ENCODE assay signal across 32 cellular contexts in genomic region chrX:138897621-138898492, GRCh38.
DNase-seq lines count a peak whose midpoint lies in the region; ATAC-seq, FAIRE-seq and TF ChIP-seq lines count a peak whose summit lies in the region.
"Had no signal": no experiment of that assay in that cellular context is flagged by ENCODE, and none has a peak within 500 bp of the region (broad histone marks: within the 10 kb centered on the region; RNA-seq: fewer than 3 reads in every experiment).

No MANE protein-coding gene starts in this region.

- WGBS in body of pancreas, 2 donors, result 28 to 37% methylated on average over 4 to 6 of the region's 6 CpGs

- FAIRE-seq in astrocyte (lab: Jason Lieb, UNC), result peak; percentile 98
- FAIRE-seq: endothelial cell of umbilical vein had no signal

- no peak for ATAC-seq in body of pancreas
- ATAC-seq: activated CD4-positive, CD25-positive, alpha-beta regulatory T cell treated with anti-CD3 and anti-CD28 coated beads, Interleukin-2, amount 50 U/mL, for 24 hours; naive thymus-derived CD8-positive, alpha-beta T cell; right lobe of liver; Right ventricle myocardium inferior; SK-N-SH treated with all-trans-retinoic acid at 6 μM for 48 hours had no signal

- H3K36me3 ChIP-seq in astrocyte (ENCODE audit: insufficient read depth, low read length) (no peaks in the 10 kb centered on the region), body of pancreas (replicated peaks in 1 of 2; ENCODE audit: insufficient read depth in 1 of 2, low read depth in 2 of 2) (no peaks in the 10 kb centered on the region)
- H3K36me3 ChIP-seq: prostate gland, right lobe of liver, tibial artery, vagina had no signal

- H3K36me3 Mint-ChIP-seq in astrocyte (ENCODE audit: low read depth, unreplicated experiment), result no peaks in the 10 kb centered on the region
- H3K36me3 Mint-ChIP-seq: IgD-negative memory B cell; naive thymus-derived CD8-positive, alpha-beta T cell had no signal

- H3K79me2 ChIP-seq in astrocyte (ENCODE audit: insufficient read depth, low read length), result no peaks in the 10 kb centered on the region

- no peak overlapping the region for H3K4me3 Mint-ChIP-seq in astrocyte (ENCODE audit: unreplicated experiment)
- H3K4me3 Mint-ChIP-seq: activated naive CD4-positive, alpha-beta T cell treated with anti-CD3 and anti-CD28 coated beads for 36 hours; activated T-helper 1 cell treated with anti-CD3 and anti-CD28 coated beads, Interleukin-12 subunit alpha, Interleukin-12 subunit beta, Interleukin-2, Interleukin-4 antibody, amounts not matched to agents 30 ng/mL and 10 ng/mL and 1 ng/mL, durations not matched to agents 14 hours and 24 hours and 36 hours; CD4-positive, alpha-beta T cell; IgD-negative memory B cell; naive thymus-derived CD8-positive, alpha-beta T cell; T-helper 1 cell treated with Interleukin-12 subunit alpha and Interleukin-12 subunit beta and Interleukin-4 antibody, amounts not matched to agents 30 μg/mL and 1 μg/mL, for 36 hours had no signal

- peaks cover 6% of the 10 kb centered on the region for H3K4me1 ChIP-seq in astrocyte (ENCODE audit: insufficient read depth, low read length)
- no peaks in the 10 kb centered on the region for H3K4me1 ChIP-seq in body of pancreas
- H3K4me1 ChIP-seq: prostate gland, right lobe of liver, tibial artery, vagina had no signal

- H3K9me3 Mint-ChIP-seq in astrocyte (ENCODE audit: unreplicated experiment), result no peaks in the 10 kb centered on the region
- H3K9me3 Mint-ChIP-seq: activated naive CD4-positive, alpha-beta T cell treated with anti-CD3 and anti-CD28 coated beads for 36 hours; activated T-helper 1 cell treated with anti-CD3 and anti-CD28 coated beads, Interleukin-12 subunit alpha, Interleukin-12 subunit beta, Interleukin-2, Interleukin-4 antibody, amounts not matched to agents 30 ng/mL and 10 ng/mL and 1 ng/mL, durations not matched to agents 14 hours and 24 hours and 36 hours; CD4-positive, alpha-beta T cell; naive thymus-derived CD8-positive, alpha-beta T cell; T-helper 1 cell treated with Interleukin-12 subunit alpha and Interleukin-12 subunit beta and Interleukin-4 antibody, amounts not matched to agents 30 μg/mL and 1 μg/mL, for 36 hours had no signal

- H3K4me2 ChIP-seq in astrocyte (ENCODE audit: low read length), result peak overlapping the region; percentile 25

- no peak for TF ChIP-seq POLR2A in body of pancreas (IDR thresholded peaks at IDR 0.05)

- no peak overlapping the region for H3K27ac Mint-ChIP-seq in astrocyte (ENCODE audit: unreplicated experiment)
- H3K27ac Mint-ChIP-seq: activated naive CD4-positive, alpha-beta T cell treated with anti-CD3 and anti-CD28 coated beads for 36 hours; activated T-helper 1 cell treated with anti-CD3 and anti-CD28 coated beads, Interleukin-12 subunit alpha, Interleukin-12 subunit beta, Interleukin-2, Interleukin-4 antibody, amounts not matched to agents 30 ng/mL and 10 ng/mL and 1 ng/mL, durations not matched to agents 14 hours and 24 hours and 36 hours; CD4-positive, alpha-beta T cell; IgD-negative memory B cell; naive thymus-derived CD8-positive, alpha-beta T cell; T-helper 1 cell treated with Interleukin-12 subunit alpha and Interleukin-12 subunit beta and Interleukin-4 antibody, amounts not matched to agents 30 μg/mL and 1 μg/mL, for 36 hours had no signal

- H3K27me3 ChIP-seq in astrocyte (ENCODE audit: insufficient read depth, low read length), result no peaks in the 10 kb centered on the region
- no peaks in the 10 kb centered on the region for H3K27me3 ChIP-seq in body of pancreas
- H3K27me3 ChIP-seq: right lobe of liver, tibial artery, vagina had no signal

- no peak overlapping the region for H3K27ac ChIP-seq in astrocyte (ENCODE audit: low read depth, low read length)
- no peak overlapping the region for H3K27ac ChIP-seq in body of pancreas
- H3K27ac ChIP-seq: prostate gland, right lobe of liver, tibial artery, vagina had no signal

- no peaks in the 10 kb centered on the region for H3K4me1 Mint-ChIP-seq in astrocyte (ENCODE audit: low read depth, unreplicated experiment)
- H3K4me1 Mint-ChIP-seq: IgD-negative memory B cell; naive thymus-derived CD8-positive, alpha-beta T cell had no signal

- TF ChIP-seq CTCF in astrocyte (IDR thresholded peaks at IDR 0.05; ENCODE audit: insufficient read depth, low read depth, low read length) (no peak), fibroblast of the aortic adventitia (IDR thresholded peaks at IDR 0.05; ENCODE audit: insufficient read depth, low read length) (no peak), GM20000 (IDR thresholded peaks at IDR 0.05; ENCODE audit: extremely low read depth, missing control alignments) (no peak), body of pancreas (IDR thresholded peaks at IDR 0.05) (no peak)

- H4K20me1 ChIP-seq in astrocyte (ENCODE audit: insufficient read depth, low read length), result no peaks in the 10 kb centered on the region

- intact Hi-C loops in body of pancreas (cut with DNase I), result no loop called here

- H3K27me3 Mint-ChIP-seq in astrocyte (ENCODE audit: low read depth, unreplicated experiment), result peaks cover 2% of the 10 kb centered on the region
- H3K27me3 Mint-ChIP-seq: CD4-positive, alpha-beta T cell; IgD-negative memory B cell had no signal

- H3K4me3 ChIP-seq in astrocyte (ENCODE audit: insufficient read depth, low read depth, low read length) (no peak overlapping the region), fibroblast of the aortic adventitia (ENCODE audit: low read depth, low read length) (no peak overlapping the region), body of pancreas (no peak overlapping the region)
- H3K4me3 ChIP-seq: prostate gland, right lobe of liver, tibial artery, vagina had no signal

- no peaks in the 10 kb centered on the region for H3K9me3 ChIP-seq in astrocyte (ENCODE audit: insufficient read depth, low read depth, low read length)
- H3K9me3 ChIP-seq in body of pancreas, result no peaks in the 10 kb centered on the region
- H3K9me3 ChIP-seq: prostate gland, right lobe of liver, tibial artery, vagina had no signal

- H2AFZ ChIP-seq in astrocyte (ENCODE audit: low read depth, low read length), result no peak overlapping the region

- H3K9ac ChIP-seq in astrocyte (ENCODE audit: low read length), result no peak overlapping the region

- DNase-seq in Ammon's horn (ENCODE audit: low spot score), result peak; percentile 1
- peak; percentile 65 for DNase-seq in HT1080 (ENCODE audit: low read depth)
- DNase-seq in astrocyte (ENCODE audit: low read depth), result peak; percentile 61
- peak; percentile 18 for DNase-seq in fibroblast of the aortic adventitia (ENCODE audit: low read depth)
- DNase-seq in GM20000 (ENCODE audit: low spot score), result no peak
- no peak for DNase-seq in amygdala (lab: John Stamatoyannopoulos, UW)
- no peak for DNase-seq in stimulated activated CD4-positive, alpha-beta T cell treated with anti-CD3 and anti-CD28 coated beads, Interleukin-4, amount 100 ng/mL, for 24 hours
- no peak for DNase-seq in body of pancreas
- DNase-seq: activated CD4-positive, alpha-beta T cell treated with anti-CD3 and anti-CD28 coated beads, Interleukin-2, amount 50 U/mL, for 48 hours; activated naive CD4-positive, alpha-beta T cell treated with anti-CD3 and anti-CD28 coated beads for 36 hours; AML-193; CD4-positive, alpha-beta T cell; glutamatergic neuron; midbrain; naive thymus-derived CD8-positive, alpha-beta T cell; NCI-H1092; NCI-H1694; NCI-H510A; nucleus accumbens; right lobe of liver; stimulated activated CD4-positive, alpha-beta T cell treated with anti-CD3 and anti-CD28 coated beads, Interleukin-12 subunit alpha, Interleukin-12 subunit beta, amount 100 ng/mL, for 4 hours; stimulated activated CD4-positive, alpha-beta T cell treated with anti-CD3 and anti-CD28 coated beads, Interleukin-2, amount 100 ng/mL, for 48 hours; tibial artery had no signal

Comparison
In these comparisons a context has a peak if more than half of its experiments do, and no peak if none do; other contexts are left out.
1. DNase-seq: peak in Ammon's horn (single experiment), HT1080 (single experiment), astrocyte (single experiment) and fibroblast of the aortic adventitia (single experiment); none in GM20000 (single experiment), amygdala (0 of 56), stimulated activated CD4-positive, alpha-beta T cell treated with anti-CD3 and anti-CD28 coated beads, Interleukin-4, amount 100 ng/mL, for 24 hours (single experiment) and body of pancreas (0 of 4).